ENCODE assay signal across 17 cellular contexts in genomic region chr5:103360475-103360874, GRCh38.
DNase-seq lines count a peak whose midpoint lies in the region; ATAC-seq and TF ChIP-seq lines count a peak whose summit lies in the region.
"Had no signal": no experiment of that assay in that cellular context is flagged by ENCODE, and none has a peak within 500 bp of the region (broad histone marks: within the 10 kb centered on the region; RNA-seq: fewer than 3 reads in every experiment).

No MANE protein-coding gene starts in this region.

- no peaks in the 10 kb centered on the region for H3K27me3 ChIP-seq in PC-3 (ENCODE audit: low read length)

- no peak for TF ChIP-seq CTCF in HFF-Myc (IDR thresholded peaks at IDR 0.05; ENCODE audit: low read depth, low read length, missing control alignments)
- no peak for TF ChIP-seq CTCF in PC-3 (conservative IDR thresholded peaks at IDR 0.05; ENCODE audit: low read depth, low read length)
- no peak for TF ChIP-seq CTCF in fibroblast of mammary gland (conservative IDR thresholded peaks at IDR 0.05; ENCODE audit: control insufficient read depth, insufficient read depth, low read depth, low read length)

- ATAC-seq in PC-3 (peak; percentile 65), GM21423 (IDR thresholded peaks at IDR 0.05; ENCODE audit: unreplicated experiment) (no peak), GM21723 (IDR thresholded peaks at IDR 0.05; ENCODE audit: unreplicated experiment) (no peak)
- ATAC-seq: A549, GM23338, HCT116 had no signal

- no peaks in the 10 kb centered on the region for H3K79me2 ChIP-seq in PC-3 (ENCODE audit: low read length)

- no peaks in the 10 kb centered on the region for H3K9me2 ChIP-seq in PC-3 (replicated peaks; ENCODE audit: low read length)

- no peaks in the 10 kb centered on the region for H3K9me3 ChIP-seq in PC-3 (ENCODE audit: low read length)
- H3K9me3 ChIP-seq: A549, Caco-2 had no signal

- no TSS peak for BruUV-seq in PC-3 (replicated peaks; lab: Mats Ljungman, UMichigan)

- CTCF ChIA-PET in PC-3 (lab: Charles Lee), result no interaction called here

- intact Hi-C loops in PC-3 (cut with micrococcal nuclease), result loop anchor here (1.0 kb wide), 1 partner anchor 102 kb away; the partner anchor contains the start of gene MACIR

- no peaks in the 10 kb centered on the region for H3F3A ChIP-seq in PC-3 (ENCODE audit: low read length, unreplicated experiment)

- H4K20me1 ChIP-seq in PC-3 (ENCODE audit: low read length), result no peaks in the 10 kb centered on the region

- no peak overlapping the region for H3K4me2 ChIP-seq in PC-3 (ENCODE audit: low read length)
- H3K4me2 ChIP-seq: A549, GM23338, KMS-11 had no signal

- H3K9ac ChIP-seq in PC-3 (ENCODE audit: low read length), result no peak overlapping the region
- H3K9ac ChIP-seq: KMS-11 had no signal

- POLR2A ChIA-PET in PC-3 (lab: Charles Lee; ENCODE audit: unreplicated experiment), result no interaction called here

- peaks cover 19% of the 10 kb centered on the region; the same call in 1 of the 2 replicates for H3K4me1 ChIP-seq in PC-3 (ENCODE audit: insufficient read depth, low read length)
- H3K4me1 ChIP-seq: A549, Caco-2 had no signal

- H3K27ac ChIP-seq in PC-3 (ENCODE audit: low read length), result no peak overlapping the region
- H3K27ac ChIP-seq: A549, KMS-11 had no signal

- no peaks in the 10 kb centered on the region for H3K36me3 ChIP-seq in PC-3 (ENCODE audit: low read depth, low read length)

- DNase-seq in HFF-Myc (ENCODE audit: extremely low read depth, low read depth), result peak; percentile 20
- DNase-seq in PC-3, result peak; percentile 51
- DNase-seq in fibroblast of mammary gland (ENCODE audit: low read depth), result peak; percentile 6
- no peak for DNase-seq in cerebellum (ENCODE audit: low spot score)
- no peak for DNase-seq in HPDE6-E6E7 (ENCODE audit: extremely low spot score)
- DNase-seq: AML-193; Caco-2; CD4-positive, alpha-beta T cell; DMS79 treated with DMSO at 0.1 percent for 48 hours; GF-D8; H7 had no signal

- H2AFZ ChIP-seq in PC-3 (ENCODE audit: low read length), result no peak overlapping the region
- H2AFZ ChIP-seq: GM23338 had no signal

- H3K4me3 ChIP-seq in HFF-Myc (replicated peaks; ENCODE audit: low read depth, low read length) (no peak overlapping the region), PC-3 (ENCODE audit: low read length) (no peak overlapping the region), fibroblast of mammary gland (ENCODE audit: control insufficient read depth, low read depth, low read length) (no peak overlapping the region)
- H3K4me3 ChIP-seq: A549, GM23338 had no signal

Comparison
In these comparisons a context has a peak if more than half of its experiments do, and no peak if none do; other contexts are left out.
1. DNase-seq: peak in HFF-Myc (single experiment), PC-3 (single experiment) and fibroblast of mammary gland (single experiment); none in cerebellum (single experiment) and HPDE6-E6E7 (single experiment).